Comparison of ENCODE assay signal across 20 cellular contexts in the genomic region with DNA sequence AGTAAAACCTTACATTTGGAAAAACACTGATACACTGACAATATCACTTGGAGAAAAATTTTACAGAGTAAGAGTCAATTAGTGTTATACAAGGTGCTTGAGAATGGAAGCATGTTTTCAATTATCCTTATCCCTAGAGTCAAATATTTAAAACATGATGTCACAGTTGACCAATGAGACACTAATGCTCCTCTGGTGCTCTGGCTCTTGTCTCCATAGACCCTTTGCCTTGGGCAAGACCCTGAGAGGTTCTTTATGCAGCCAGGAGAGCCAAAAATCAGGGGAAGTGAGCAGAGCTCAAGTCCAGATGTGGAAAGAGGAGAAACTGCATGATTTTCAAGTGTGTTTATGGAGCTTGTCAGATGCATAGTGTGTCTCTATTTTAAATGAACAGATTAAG.
A peak's percentile ranks its signal among the peaks of the same experiment; 100 is the strongest.
DNase-seq lines count a peak whose midpoint lies in the region; TF ChIP-seq lines count a peak whose summit lies in the region.
"Had no signal": no experiment of that assay in that cellular context is flagged by ENCODE, and none has a peak within 500 bp of the region (broad histone marks: within the 10 kb centered on the region; RNA-seq: fewer than 3 reads in every experiment).

No MANE protein-coding gene starts in this region.

- H3K4me3 ChIP-seq in AG10803 (ENCODE audit: low read length) (no peak overlapping the region), SK-N-SH (ENCODE audit: low read depth in 2 of 2, low read length in 1 of 2) (no peak overlapping the region), dorsolateral prefrontal cortex (no peak overlapping the region)

- no peak overlapping the region for H3K27ac Mint-ChIP-seq in type B pancreatic cell
- H3K27ac Mint-ChIP-seq: B cell; CD4-positive, CD25-positive, alpha-beta regulatory T cell; T-helper 1 cell treated with Interleukin-12 subunit alpha and Interleukin-12 subunit beta and Interleukin-4 antibody, amounts not matched to agents 30 μg/mL and 1 μg/mL, for 36 hours had no signal

- no peaks in the 10 kb centered on the region for H3K9me3 ChIP-seq in SK-N-SH

- POLR2A ChIA-PET in SK-N-SH (lab: Yijun Ruan, JAX) = interaction anchor here (0.7 to 1.0 kb wide), 2 partner anchors 17 to 393 kb away, joined by 3 read pairs; no protein-coding TSS in a partner anchor

- TF ChIP-seq RAD21 in SK-N-SH (IDR thresholded peaks at IDR 0.05; ENCODE audit: low read length) = peak; percentile 40

- H3K27ac ChIP-seq in SK-N-SH (ENCODE audit: low read depth in 2 of 2, low read length in 1 of 2) (peak overlapping the region in 1 of 2 experiments; percentile 95; a peak in 2 of 4 replicates), caudate nucleus (ENCODE audit: low read depth, low read length) (no peak overlapping the region), dorsolateral prefrontal cortex (no peak overlapping the region)
- H3K27ac ChIP-seq: HL-60 had no signal

- TF ChIP-seq CTCF in AG10803 (conservative IDR thresholded peaks at IDR 0.05; ENCODE audit: low read length) (no peak), SK-N-SH (IDR thresholded peaks at IDR 0.05) (no peak), type B pancreatic cell (conservative IDR thresholded peaks at IDR 0.05) (no peak), dorsolateral prefrontal cortex (IDR thresholded peaks at IDR 0.05 in 54 of 56, conservative IDR thresholded peaks at IDR 0.05 in 2 of 56; ENCODE audit: low read depth in 1 of 56, partially characterized antibody in 56 of 56) (no peak)

- no peaks in the 10 kb centered on the region for H3K9me2 ChIP-seq in SK-N-SH

- peak; percentile 9 for DNase-seq in AG10803 (ENCODE audit: low read depth)
- peak; percentile 3 for DNase-seq in GM03348 (ENCODE audit: low spot score)
- peak; percentile 71 for DNase-seq in SK-N-SH
- DNase-seq in islet precursor cell = peak; percentile 74
- no peak for DNase-seq in type B pancreatic cell (ENCODE audit: extremely low spot score, unreplicated experiment)
- no peak for DNase-seq in iPS-NIHi11 (ENCODE audit: low spot score)
- no peak for DNase-seq in caudate nucleus (lab: John Stamatoyannopoulos, UW)
- no peak for DNase-seq in dorsolateral prefrontal cortex
- DNase-seq: CD4-positive, CD25-positive, alpha-beta regulatory T cell; KG1; NCI-H1092 treated with DMSO at 0.1 percent for 48 hours; NCI-H1436 treated with DMSO at 0.1 percent for 48 hours; NCI-H1930; NCI-H2171; NCI-H524 treated with DMSO at 0.1 percent for 48 hours; NCI-H82; SIG-M5 had no signal

- no peaks in the 10 kb centered on the region for H3K79me2 ChIP-seq in SK-N-SH (ENCODE audit: insufficient read depth)

- CTCF ChIA-PET in SK-N-SH (lab: Yijun Ruan, JAX) = interaction anchor here (0.7 to 2.0 kb wide), 4 partner anchors 16 to 430 kb away, joined by 3 to 5 read pairs (median 3); no protein-coding TSS in a partner anchor

- H3K9me3 Mint-ChIP-seq in type B pancreatic cell = no peaks in the 10 kb centered on the region

- no peak overlapping the region for H3K4me2 ChIP-seq in SK-N-SH

- no peaks in the 10 kb centered on the region for H4K20me1 ChIP-seq in SK-N-SH (ENCODE audit: insufficient read depth)

- H3K36me3 ChIP-seq in SK-N-SH (replicated peaks in 1 of 2; ENCODE audit: control insufficient read depth in 1 of 2, insufficient read depth in 2 of 2, low read length in 1 of 2) = no peaks in the 10 kb centered on the region

- TF ChIP-seq EP300 in SK-N-SH (IDR thresholded peaks at IDR 0.05; ENCODE audit: borderline replicate concordance in 1 of 2, low read depth in 1 of 2, low read length in 1 of 2) = peak in 1 of 2 experiments; percentile 89; a peak in 2 of 4 replicates

- H3K27me3 ChIP-seq in SK-N-SH (ENCODE audit: insufficient read depth) (no peaks in the 10 kb centered on the region), dorsolateral prefrontal cortex (no peaks in the 10 kb centered on the region)

- H3K4me1 ChIP-seq in SK-N-SH (ENCODE audit: control insufficient read depth in 1 of 2, insufficient read depth in 2 of 2, low read depth in 1 of 2, low read length in 1 of 2) = peaks cover 0 to 10% of the 10 kb centered on the region in 2 experiments; a peak in 2 of 4 replicates

- no peaks in the 10 kb centered on the region for H3F3A ChIP-seq in SK-N-SH (replicated peaks; ENCODE audit: insufficient read depth)

- peaks cover 3% of the 10 kb centered on the region for H3K27me3 Mint-ChIP-seq in type B pancreatic cell
- H3K27me3 Mint-ChIP-seq: B cell; CD4-positive, CD25-positive, alpha-beta regulatory T cell had no signal

- no peak overlapping the region for H3K9ac ChIP-seq in SK-N-SH

- H2AFZ ChIP-seq in SK-N-SH (ENCODE audit: low read depth) = no peak overlapping the region

- intact Hi-C loops in dorsolateral prefrontal cortex (cut with DNase I) = no loop called here

- peaks cover 12% of the 10 kb centered on the region for H3K4me1 Mint-ChIP-seq in type B pancreatic cell (ENCODE audit: unreplicated experiment)
- H3K4me1 Mint-ChIP-seq: B cell; CD4-positive, CD25-positive, alpha-beta regulatory T cell had no signal

- no peaks in the 10 kb centered on the region for H3K36me3 Mint-ChIP-seq in type B pancreatic cell
- H3K36me3 Mint-ChIP-seq: CD4-positive, CD25-positive, alpha-beta regulatory T cell had no signal

- H3K4me3 Mint-ChIP-seq in type B pancreatic cell = no peak overlapping the region
- H3K4me3 Mint-ChIP-seq: B cell; CD4-positive, CD25-positive, alpha-beta regulatory T cell; T-helper 1 cell treated with Interleukin-12 subunit alpha and Interleukin-12 subunit beta and Interleukin-4 antibody, amounts not matched to agents 30 μg/mL and 1 μg/mL, for 36 hours had no signal

TF ChIP-seq in SK-N-SH, 30 proteins besides CTCF, POLR2A, EP300 and RAD21:
- TF ChIP-seq TAF1 (IDR thresholded peaks at IDR 0.05; ENCODE audit: borderline replicate concordance, low read depth, low read length) (no peak), MEF2A (IDR thresholded peaks at IDR 0.05; ENCODE audit: borderline replicate concordance, low read depth) (no peak), CHD2 (IDR thresholded peaks at IDR 0.05; ENCODE audit: low read length, partially characterized antibody) (peak; percentile 44), GATA2 (CRISPR knock-in tag; IDR thresholded peaks at IDR 0.05) (peak; percentile 62), RCOR1 (IDR thresholded peaks at IDR 0.05; ENCODE audit: low read length) (peak; percentile 47; the same call in 1 of the 2 replicates), SMC3 (IDR thresholded peaks at IDR 0.05; ENCODE audit: low read depth, low read length) (no peak), FOXM1 (IDR thresholded peaks at IDR 0.05; ENCODE audit: low read depth) (no peak), TCF12 (IDR thresholded peaks at IDR 0.05) (peak; percentile 57)
- TF ChIP-seq, protein P1, sequence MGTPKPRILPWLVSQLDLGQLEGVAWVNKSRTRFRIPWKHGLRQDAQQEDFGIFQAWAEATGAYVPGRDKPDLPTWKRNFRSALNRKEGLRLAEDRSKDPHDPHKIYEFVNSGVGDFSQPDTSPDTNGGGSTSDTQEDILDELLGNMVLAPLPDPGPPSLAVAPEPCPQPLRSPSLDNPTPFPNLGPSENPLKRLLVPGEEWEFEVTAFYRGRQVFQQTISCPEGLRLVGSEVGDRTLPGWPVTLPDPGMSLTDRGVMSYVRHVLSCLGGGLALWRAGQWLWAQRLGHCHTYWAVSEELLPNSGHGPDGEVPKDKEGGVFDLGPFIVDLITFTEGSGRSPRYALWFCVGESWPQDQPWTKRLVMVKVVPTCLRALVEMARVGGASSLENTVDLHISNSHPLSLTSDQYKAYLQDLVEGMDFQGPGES (IDR thresholded peaks at IDR 0.05; ENCODE audit: low read depth, low read length) = peak; percentile 3; the same call in 1 of the 2 replicates

Comparison
In these comparisons a context has a peak if more than half of its experiments do, and no peak if none do; other contexts are left out.
1. DNase-seq: peak in AG10803 (single experiment), GM03348 (single experiment), SK-N-SH (single experiment) and islet precursor cell (single experiment); none in type B pancreatic cell (single experiment), iPS-NIHi11 (single experiment), caudate nucleus (0 of 61) and dorsolateral prefrontal cortex (0 of 10).